ENCODE assay signal across 14 cellular contexts in genomic region chr17:32124985-32125847, GRCh38. TPM values are rescaled to one million over a fixed set of nuclear protein-coding genes. Genes with fewer than 3 reads are reported as not detected.
A peak's percentile ranks its signal among the peaks of the same experiment; 100 is the strongest.
DNase-seq lines count a peak whose midpoint lies in the region; ATAC-seq, FAIRE-seq and TF ChIP-seq lines count a peak whose summit lies in the region.
"Had no signal": no experiment of that assay in that cellular context is flagged by ENCODE, and none has a peak within 500 bp of the region (broad histone marks: within the 10 kb centered on the region; RNA-seq: fewer than 3 reads in every experiment).

No MANE protein-coding gene starts in this region.

- in situ Hi-C loops in Caki2 (cut with HindIII; ENCODE audit: low pct_unique_long_range_greater_than_20kb, low sequenced_read_pairs): no loop called here

- H3K4me1 ChIP-seq in naive thymus-derived CD4-positive, alpha-beta T cell (ENCODE audit: control insufficient read depth in 2 of 2, insufficient read depth in 2 of 2, low read length in 2 of 2): peaks cover 6 to 7% of the 10 kb centered on the region in 2 donors

- peaks cover 44% of the 10 kb centered on the region for H3K4me1 Mint-ChIP-seq in brain
- H3K4me1 Mint-ChIP-seq in naive thymus-derived CD4-positive, alpha-beta T cell: peaks cover 7 to 38% (median 26%) of the 10 kb centered on the region in 7 donors

- no peaks in the 10 kb centered on the region for H3K27me3 Mint-ChIP-seq in brain
- peaks cover 0 to 7% (median 0%) of the 10 kb centered on the region in 5 donors for H3K27me3 Mint-ChIP-seq in naive thymus-derived CD4-positive, alpha-beta T cell

- no peak for ATAC-seq in naive thymus-derived CD4-positive, alpha-beta T cell
- ATAC-seq: left ventricle myocardium superior had no signal

- H3K4me3 ChIP-seq in naive thymus-derived CD4-positive, alpha-beta T cell (ENCODE audit: low read length): no peak overlapping the region
- H3K4me3 ChIP-seq: SK-N-MC, smooth muscle cell had no signal

- no peaks in the 10 kb centered on the region for H3K9me3 Mint-ChIP-seq in brain
- no peaks in the 10 kb centered on the region for H3K9me3 Mint-ChIP-seq in naive thymus-derived CD4-positive, alpha-beta T cell

- CTCF ChIA-PET in naive thymus-derived CD4-positive, alpha-beta T cell (lab: Charles Lee): interaction anchor here (4.8 kb wide), 1 partner anchor 15 kb away, joined by 28 read pairs; no protein-coding TSS in a partner anchor
- CTCF ChIA-PET in GM10248 (lab: Yijun Ruan, JAX): interaction anchor here (1.5 to 5.8 kb wide), 2 partner anchors 13 to 15 kb away, joined by 5 to 52 read pairs; no protein-coding TSS in a partner anchor

- H3K27me3 ChIP-seq in naive thymus-derived CD4-positive, alpha-beta T cell (ENCODE audit: control insufficient read depth in 2 of 2, insufficient read depth in 2 of 2, low read length in 2 of 2): no peaks in the 10 kb centered on the region

- TF ChIP-seq CTCF in brain (conservative IDR thresholded peaks at IDR 0.05) (no peak), GM10248 (IDR thresholded peaks at IDR 0.05; ENCODE audit: control extremely low read depth, extremely low read depth, low read depth, missing control alignments) (no peak)

- H3K27ac ChIP-seq in naive thymus-derived CD4-positive, alpha-beta T cell (ENCODE audit: low read depth, low read length): no peak overlapping the region
- H3K27ac ChIP-seq: epithelial cell of prostate, SK-N-MC had no signal

- no peak for FAIRE-seq in GM12891 (lab: Jason Lieb, UNC)

- no peaks in the 10 kb centered on the region for H3K36me3 ChIP-seq in naive thymus-derived CD4-positive, alpha-beta T cell (ENCODE audit: control insufficient read depth in 2 of 3, insufficient read depth in 3 of 3, low read length in 3 of 3)

- peak overlapping the region in 3 of 5 experiments; percentile 9 to 74 (median 19) for H3K27ac Mint-ChIP-seq in brain
- peak overlapping the region in 7 of 9 donors; percentile 1 to 100 (median 81) for H3K27ac Mint-ChIP-seq in naive thymus-derived CD4-positive, alpha-beta T cell

- DNase-seq in Caki2 (ENCODE audit: low read depth) (peak; percentile 71), NCI-H524 (lab: John Stamatoyannopoulos, UW) (peak; percentile 77 to 81), GM10248 (ENCODE audit: extremely low spot score) (no peak), OCI-M1 (lab: John Stamatoyannopoulos, UW) (no peak), GM12891 (ENCODE audit: insufficient read length, low spot score) (no peak)
- no peak for DNase-seq in naive thymus-derived CD4-positive, alpha-beta T cell
- DNase-seq: activated effector memory CD4-positive, alpha-beta T cell treated with Interleukin-2 at 50 U/mL for 16 hours; COR-L47; left ventricle myocardium superior; NCI-H1417 treated with DMSO at 0.1 percent for 48 hours had no signal

- H3K9me3 ChIP-seq in naive thymus-derived CD4-positive, alpha-beta T cell (ENCODE audit: control insufficient read depth in 2 of 3, low read length in 3 of 3): no peaks in the 10 kb centered on the region

- H3K4me3 Mint-ChIP-seq in brain: peak overlapping the region in 2 of 5 experiments; percentile 14 to 50
- peak overlapping the region in 1 of 10 donors; percentile 19 for H3K4me3 Mint-ChIP-seq in naive thymus-derived CD4-positive, alpha-beta T cell

- POLR2A ChIA-PET in naive thymus-derived CD4-positive, alpha-beta T cell (lab: Charles Lee): interaction anchor here (0.5 to 5.6 kb wide), 7 partner anchors 14 to 1628 kb away, joined by 3 to 45 read pairs (median 4); partner anchors contain the start of gene RHOT1
- POLR2A ChIA-PET in GM10248 (lab: Yijun Ruan, JAX): no interaction called here

- intact Hi-C loops in naive thymus-derived CD4-positive, alpha-beta T cell (cut with micrococcal nuclease): loop anchor here (5.0 kb wide), 2 partner anchors 43 to 48 kb away; no protein-coding TSS in a partner anchor

- no peak for TF ChIP-seq POLR2A in GM12891 (IDR thresholded peaks at IDR 0.05; ENCODE audit: low read depth, low read length)

- H3K36me3 Mint-ChIP-seq in brain: no peaks in the 10 kb centered on the region
- H3K36me3 Mint-ChIP-seq in naive thymus-derived CD4-positive, alpha-beta T cell: peaks cover 0 to 11% (median 3%) of the 10 kb centered on the region in 5 donors

TF ChIP-seq in GM12891, 5 proteins besides CTCF, POLR2A, EP300 and RAD21:
- no peak for TF ChIP-seq POU2F2 (IDR thresholded peaks at IDR 0.05; ENCODE audit: low read depth, low read length)
TF ChIP-seq in GM12891: peak in this region for 0.

RNA-seq across cellular contexts. Expression of gene RHOT1, which starts 17.1 kb away (rescaled TPM):
- 44.7 and 47.6 TPM in 2 replicates for total RNA-seq in Caki2 (2014; rRNA removed; shearing (Covaris generic); ENCODE audit: low replicate concordance)
- 29.4 TPM for polyA plus RNA-seq in brain (ENCODE audit: insufficient read depth, low read depth, low replicate concordance)
- 10 to 100 TPM; 24.3 to 31.7 (median 29.3) TPM for total RNA-seq in naive thymus-derived CD4-positive, alpha-beta T cell
- polyA plus RNA-seq in naive thymus-derived CD4-positive, alpha-beta T cell: 10 to 100 TPM; 28.5 to 29.6 TPM
- 11.7 TPM for polyA plus RNA-seq in GM12891 (2012; ENCODE audit: low read depth, missing spikeins)

Comparison
In these comparisons a context has a peak if more than half of its experiments do, and no peak if none do; other contexts are left out.
1. DNase-seq: peak in Caki2 (single experiment) and NCI-H524 (2 of 2); none in naive thymus-derived CD4-positive, alpha-beta T cell (0 of 9), GM10248 (single experiment), OCI-M1 (single experiment) and GM12891 (single experiment).